12 cellular contexts compared by ENCODE assay signal in genomic region chr18:22831441-22831904, GRCh38.
DNase-seq lines count a peak whose midpoint lies in the region; ATAC-seq, FAIRE-seq and TF ChIP-seq lines count a peak whose summit lies in the region.
"Had no signal": no experiment of that assay in that cellular context is flagged by ENCODE, and none has a peak within 500 bp of the region (broad histone marks: within the 10 kb centered on the region; RNA-seq: fewer than 3 reads in every experiment).

No MANE protein-coding gene starts in this region.

- H3K4me1 ChIP-seq in ACC112 (ENCODE audit: control insufficient read depth, insufficient read depth, low read length, unreplicated experiment) = peaks cover 52% of the 10 kb centered on the region
- H3K4me1 ChIP-seq in OCI-LY3 (ENCODE audit: low read length) = peaks cover 15% of the 10 kb centered on the region

- H3K79me2 ChIP-seq in ACC112 (ENCODE audit: control insufficient read depth, insufficient read depth, low read length, unreplicated experiment) (no peaks in the 10 kb centered on the region), OCI-LY3 (ENCODE audit: low read length) (no peaks in the 10 kb centered on the region)

- DNase-seq in GM19239 (ENCODE audit: insufficient read length, low spot score) (no peak), fibroblast of the aortic adventitia (ENCODE audit: low read depth) (peak; percentile 84), NCI-H1930 (lab: John Stamatoyannopoulos, UW) (no peak), AG08395 (ENCODE audit: low spot score) (no peak)
- DNase-seq: activated CD4-positive, CD25-positive, alpha-beta regulatory T cell treated with anti-CD3 and anti-CD28 coated beads, Interleukin-2, amount 50 U/mL, for 72 hours; right cardiac atrium had no signal

- peak; percentile 49 for FAIRE-seq in GM19239 (lab: Jason Lieb, UNC)
- FAIRE-seq: colon, D721Med had no signal

- H3K4me3 ChIP-seq in ACC112 (ENCODE audit: low read depth, low read length) (no peak overlapping the region), OCI-LY3 (ENCODE audit: low read length) (no peak overlapping the region), fibroblast of the aortic adventitia (ENCODE audit: low read depth, low read length) (no peak overlapping the region)

- no peaks in the 10 kb centered on the region for H3K9me3 ChIP-seq in OCI-LY3 (ENCODE audit: insufficient read depth, low read length)

- H3K4me2 ChIP-seq in OCI-LY3 (ENCODE audit: low read length) = peak overlapping the region; percentile 31

- no peaks in the 10 kb centered on the region for H3K27me3 ChIP-seq in ACC112 (ENCODE audit: insufficient read depth, low read length)
- no peaks in the 10 kb centered on the region for H3K27me3 ChIP-seq in OCI-LY3 (ENCODE audit: low read depth, low read length)

- TF ChIP-seq CTCF in OCI-LY3 (IDR thresholded peaks at IDR 0.05; ENCODE audit: low read depth, low read length) (no peak), fibroblast of the aortic adventitia (IDR thresholded peaks at IDR 0.05; ENCODE audit: insufficient read depth, low read length) (no peak)

- H4K20me1 ChIP-seq in OCI-LY3 (ENCODE audit: insufficient read depth, low read length) = no peaks in the 10 kb centered on the region

- H3K36me3 ChIP-seq in ACC112 (ENCODE audit: insufficient read depth, low read length) (no peaks in the 10 kb centered on the region), OCI-LY3 (replicated peaks; ENCODE audit: low read depth, low read length) (no peaks in the 10 kb centered on the region)

- ATAC-seq in GM21381 (IDR thresholded peaks at IDR 0.05; ENCODE audit: unreplicated experiment) = no peak
- ATAC-seq in GM21576 (IDR thresholded peaks at IDR 0.05; ENCODE audit: unreplicated experiment) = no peak
- ATAC-seq: right cardiac atrium had no signal

- H2AFZ ChIP-seq in ACC112 (ENCODE audit: low read length, unreplicated experiment) = no peak overlapping the region
- peak overlapping the region; percentile 82 for H2AFZ ChIP-seq in OCI-LY3 (ENCODE audit: low read depth, low read length)

- no peak overlapping the region for H3K9ac ChIP-seq in OCI-LY3 (ENCODE audit: low read length)

- H3K27ac ChIP-seq in ACC112 (ENCODE audit: low read depth, low read length) = peak overlapping the region; percentile 31; the same call in 1 of the 2 replicates
- H3K27ac ChIP-seq in OCI-LY3 (ENCODE audit: low read length) = no peak overlapping the region
